8 cellular contexts compared by ENCODE assay signal in the genomic region with DNA sequence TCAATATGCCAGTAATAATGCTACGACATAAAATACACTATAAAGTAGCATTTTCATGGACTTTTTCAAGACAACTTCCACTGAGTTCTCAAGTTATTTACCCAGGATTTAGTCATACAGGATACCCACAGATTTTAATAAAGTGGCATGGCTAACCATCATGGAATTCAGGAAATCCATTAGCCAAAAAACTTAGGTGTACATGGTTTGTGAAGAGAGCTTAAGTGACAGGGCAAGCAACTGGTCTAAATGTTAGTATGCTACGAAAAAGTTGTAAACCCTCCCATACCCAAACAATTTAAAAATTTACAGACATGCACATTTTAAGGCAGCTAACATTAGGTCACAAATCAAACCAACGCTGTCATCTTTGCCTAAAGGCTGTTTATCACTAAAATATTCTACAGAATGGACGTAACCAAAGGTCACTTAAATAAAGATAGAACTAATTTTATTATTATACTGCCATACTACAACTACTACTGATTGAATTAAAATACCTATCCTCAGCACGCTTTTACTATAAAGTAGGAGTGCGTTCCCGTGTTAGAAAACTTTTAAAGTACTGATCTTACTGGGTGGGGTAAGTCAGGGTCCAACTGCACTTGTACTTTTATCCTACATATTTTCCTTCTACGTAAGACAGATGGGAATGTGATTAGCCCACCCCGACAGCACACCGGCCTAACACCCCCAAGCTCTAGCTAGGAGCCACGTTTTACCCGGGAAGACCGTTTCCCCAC. TPM values are rescaled to one million over a fixed set of nuclear protein-coding genes. Genes with fewer than 3 reads are reported as not detected.
DNase-seq lines count a peak whose midpoint lies in the region; ATAC-seq and TF ChIP-seq lines count a peak whose summit lies in the region.

No MANE protein-coding gene starts in this region.

- H3K27ac ChIP-seq in colonic mucosa: peak overlapping the region; percentile 80

- H3K27me3 ChIP-seq in colonic mucosa: no peaks in the 10 kb centered on the region

- no peaks in the 10 kb centered on the region for H3K9me3 ChIP-seq in colonic mucosa

- peak overlapping the region; percentile 80 to 93 for H3K9ac ChIP-seq in colonic mucosa (ENCODE audit: low read depth in 2 of 2, low read length in 2 of 2)

- H3K36me3 ChIP-seq in colonic mucosa: no peaks in the 10 kb centered on the region

- DNase-seq in CD14-positive monocyte (ENCODE audit: low spot score): no peak
- peak; percentile 44 for DNase-seq in LoVo (ENCODE audit: low spot score)
- no peak for DNase-seq in colonic mucosa
- no peak for DNase-seq in natural killer cell
- no peak for DNase-seq in stimulated activated CD4-positive, alpha-beta T cell treated with anti-CD3 and anti-CD28 coated beads, Interleukin-15, amount 100 ng/mL, for 24 hours
- no peak for DNase-seq in GM19240 (ENCODE audit: insufficient read length, low spot score)
- DNase-seq in anterior cingulate cortex (lab: John Stamatoyannopoulos, UW): no peak

- H3K36me3 Mint-ChIP-seq in CD14-positive monocyte (peaks cover 2% of the 10 kb centered on the region in 2 donors), natural killer cell (no peaks in the 10 kb centered on the region)

- intact Hi-C loops in CD14-positive monocyte (cut with micrococcal nuclease) (loop anchor here (5.0 to 10.0 kb wide), 3 partner anchors 95 to 275 kb away; a partner anchor contains a TSS), colonic mucosa (cut with DNase I) (loop anchor here (5.0 kb wide), 1 partner anchor 95 kb away; a partner anchor contains a TSS), natural killer cell (cut with micrococcal nuclease) (loop anchor here (5.0 to 10.0 kb wide), 3 partner anchors 98 to 215 kb away; a partner anchor contains a TSS)

- H3K27me3 Mint-ChIP-seq in CD14-positive monocyte (ENCODE audit: low read depth in 3 of 3) (peaks cover 9 to 17% (median 12%) of the 10 kb centered on the region in 3 donors), natural killer cell (ENCODE audit: low read depth in 2 of 2) (no peaks in the 10 kb centered on the region)

- H3K9me3 Mint-ChIP-seq in CD14-positive monocyte (peaks cover 0 to 2% (median 0%) of the 10 kb centered on the region in 7 donors), natural killer cell (no peaks in the 10 kb centered on the region)

- H3K4me1 ChIP-seq in colonic mucosa: peaks cover 11% of the 10 kb centered on the region

- H3K4me3 ChIP-seq in colonic mucosa: peak overlapping the region; percentile 83

- H3K4me3 Mint-ChIP-seq in CD14-positive monocyte (peak overlapping the region; percentile 92 to 95), natural killer cell (peak overlapping the region; percentile 83)

- H3K4me1 Mint-ChIP-seq in CD14-positive monocyte (peaks cover 23% of the 10 kb centered on the region), natural killer cell (peaks cover 17 to 18% of the 10 kb centered on the region in 2 donors)

- ATAC-seq in natural killer cell: no peak
- no peak for ATAC-seq in GM18520 (IDR thresholded peaks at IDR 0.05; ENCODE audit: unreplicated experiment)

- TF ChIP-seq CTCF in CD14-positive monocyte (IDR thresholded peaks at IDR 0.05) (no peak), colonic mucosa (IDR thresholded peaks at IDR 0.05) (no peak), natural killer cell (IDR thresholded peaks at IDR 0.05) (no peak)

- H3K27ac Mint-ChIP-seq in CD14-positive monocyte: peak overlapping the region in 4 of 7 donors; percentile 70 to 88 (median 82)
- peak overlapping the region; percentile 36 to 70 for H3K27ac Mint-ChIP-seq in natural killer cell

RNA-seq across cellular contexts. Expression of a gene that starts 1.1 kb away (rescaled TPM):
- polyA plus RNA-seq in CD14-positive monocyte: 1 to 10 TPM; 2.6 to 3.2 TPM
- total RNA-seq in colonic mucosa (10 to 100 TPM; 15.4 to 24.3 TPM), natural killer cell (1 to 10 TPM; 1.7 to 3.3 (median 2.6) TPM)
